10 cellular contexts compared by ENCODE assay signal in genomic region chr12:53182836-53183235, GRCh38. TPM values are rescaled to one million over a fixed set of nuclear protein-coding genes. Genes with fewer than 3 reads are reported as not detected.
DNase-seq lines count a peak whose midpoint lies in the region; ATAC-seq and TF ChIP-seq lines count a peak whose summit lies in the region.
"Had no signal": no experiment of that assay in that cellular context is flagged by ENCODE, and none has a peak within 500 bp of the region (broad histone marks: within the 10 kb centered on the region; RNA-seq: fewer than 3 reads in every experiment).

No MANE protein-coding gene starts in this region.

- peak overlapping the region; percentile 34 for H3K27ac Mint-ChIP-seq in CD8-positive, alpha-beta T cell
- H3K27ac Mint-ChIP-seq in nephron progenitor cell: no peak overlapping the region

- POLR2A ChIA-PET in CD8-positive, alpha-beta T cell (lab: Charles Lee): interaction anchor here (3.8 kb wide), 1 partner anchor 9 kb away, joined by 34 read pairs; no protein-coding TSS in a partner anchor

- intact Hi-C loops in CD8-positive, alpha-beta T cell (cut with DNase I, micrococcal nuclease): loop anchor here in 1 of 2 experiments (5.0 to 10.0 kb wide), 3 partner anchors 269 to 1228 kb away; partner anchors contain the start of genes ACVR1B, ATP5MC2 and PCBP2
- intact Hi-C loops in mammary epithelial cell (cut with micrococcal nuclease): loop anchor here (5.0 kb wide), 1 partner anchor 116 kb away; no protein-coding TSS in a partner anchor

- BruUV-seq in mammary epithelial cell (replicated peaks; lab: Mats Ljungman, UMichigan): no TSS peak

- no peak overlapping the region for H3K9ac ChIP-seq in mammary epithelial cell (ENCODE audit: insufficient read depth, low read length)

- H3K4me3 Mint-ChIP-seq in CD8-positive, alpha-beta T cell: peak overlapping the region; percentile 86
- H3K4me3 Mint-ChIP-seq in nephron progenitor cell: peak overlapping the region; percentile 94

- no peaks in the 10 kb centered on the region for H3K27me3 Mint-ChIP-seq in CD8-positive, alpha-beta T cell (ENCODE audit: low read depth)
- peaks cover 3% of the 10 kb centered on the region for H3K27me3 Mint-ChIP-seq in nephron progenitor cell (ENCODE audit: low read depth, poor library complexity)

- WGBS in mammary epithelial cell (ENCODE audit: low coverage, missing lambda C conversion rate): 88% methylated on average over 2 of the region's 2 CpGs

- H3K4me2 ChIP-seq in mammary epithelial cell (ENCODE audit: insufficient read depth, low read depth, low read length): peak overlapping the region; percentile 35

- H3K4me3 ChIP-seq in CD8-positive, alpha-beta T cell (ENCODE audit: low read depth, low read length): peak overlapping the region; percentile 78
- no peak overlapping the region for H3K4me3 ChIP-seq in mammary epithelial cell (replicated peaks in 1 of 3; ENCODE audit: insufficient read depth in 1 of 3, low read depth in 2 of 3, low read length in 3 of 3)

- no peak for DNase-seq in CD8-positive, alpha-beta T cell
- DNase-seq in NCI-H69 (lab: John Stamatoyannopoulos, UW) (peak; percentile 78), mammary epithelial cell (no peak), nephron progenitor cell (no peak), ecto neural progenitor cell (ENCODE audit: low spot score) (no peak), nucleus accumbens (lab: John Stamatoyannopoulos, UW) (no peak), UCSD-AML1 (lab: John Stamatoyannopoulos, UW; ENCODE audit: unreplicated experiment) (no peak), HuH-7.5 (ENCODE audit: low spot score) (no peak)
- DNase-seq: NCI-H1930 had no signal

- H3K36me3 ChIP-seq in CD8-positive, alpha-beta T cell (ENCODE audit: insufficient read depth, low read length): peaks cover 48% of the 10 kb centered on the region
- peaks cover 31% of the 10 kb centered on the region for H3K36me3 ChIP-seq in mammary epithelial cell (ENCODE audit: insufficient read depth, low read length)

- H3K9me3 ChIP-seq in CD8-positive, alpha-beta T cell (ENCODE audit: low read length): no peaks in the 10 kb centered on the region
- H3K9me3 ChIP-seq in mammary epithelial cell (replicated peaks; ENCODE audit: insufficient read depth, low read length): no peaks in the 10 kb centered on the region
- H3K9me3 ChIP-seq: gastroesophageal sphincter had no signal

- no peaks in the 10 kb centered on the region for H4K20me1 ChIP-seq in mammary epithelial cell (ENCODE audit: insufficient read depth, low read length)

- peaks cover 54% of the 10 kb centered on the region for H3K4me1 Mint-ChIP-seq in CD8-positive, alpha-beta T cell (ENCODE audit: low read depth)
- H3K4me1 Mint-ChIP-seq in nephron progenitor cell: peaks cover 52% of the 10 kb centered on the region

- no peaks in the 10 kb centered on the region for H3K27me3 ChIP-seq in CD8-positive, alpha-beta T cell (ENCODE audit: insufficient read depth, low read length)
- H3K27me3 ChIP-seq in mammary epithelial cell (ENCODE audit: insufficient read depth, low read length): no peaks in the 10 kb centered on the region
- H3K27me3 ChIP-seq: gastroesophageal sphincter had no signal

- no peak for TF ChIP-seq CTCF in CD8-positive, alpha-beta T cell (IDR thresholded peaks at IDR 0.05)
- no peak for TF ChIP-seq CTCF in mammary epithelial cell (conservative IDR thresholded peaks at IDR 0.05 in 1 of 2, IDR thresholded peaks at IDR 0.05 in 1 of 2; ENCODE audit: extremely low read depth in 1 of 2, insufficient read depth in 1 of 2, low read depth in 1 of 2, low read length in 2 of 2)
- no peak for TF ChIP-seq CTCF in nephron progenitor cell (IDR thresholded peaks at IDR 0.05)

- peaks cover 37% of the 10 kb centered on the region for H3K79me2 ChIP-seq in mammary epithelial cell (ENCODE audit: insufficient read depth, low read length)

- CTCF ChIA-PET in CD8-positive, alpha-beta T cell (lab: Charles Lee): interaction anchor here (1.2 to 3.5 kb wide), 6 partner anchors 22 to 139 kb away, joined by 4 to 22 read pairs (median 8); partner anchors contain the start of gene AAAS
- CTCF ChIA-PET in mammary epithelial cell (lab: Charles Lee; ENCODE audit: low non-redundant PET): no interaction called here

- dilution Hi-C loops in mammary epithelial cell (cut with HindIII; ENCODE audit: low sequenced_read_pairs): loop anchor here (10.0 kb wide), 1 partner anchor 108 kb away; the partner anchor contains the start of gene SPRYD3

- no peak overlapping the region for H2AFZ ChIP-seq in mammary epithelial cell (ENCODE audit: low read depth, low read length)

- H3K36me3 Mint-ChIP-seq in CD8-positive, alpha-beta T cell: peaks cover 66% of the 10 kb centered on the region
- peaks cover 67% of the 10 kb centered on the region for H3K36me3 Mint-ChIP-seq in nephron progenitor cell (ENCODE audit: low read depth)

- in situ Hi-C loops in mammary epithelial cell (cut with MboI; ENCODE audit: low sequenced_read_pairs in 2 of 2): no loop called here

- ATAC-seq in CD8-positive, alpha-beta T cell: no peak
- ATAC-seq: gastroesophageal sphincter had no signal

- no peaks in the 10 kb centered on the region for H3K9me3 Mint-ChIP-seq in CD8-positive, alpha-beta T cell
- H3K9me3 Mint-ChIP-seq in nephron progenitor cell: no peaks in the 10 kb centered on the region

- H3K4me1 ChIP-seq in CD8-positive, alpha-beta T cell (ENCODE audit: insufficient read depth, low read length): peaks cover 51% of the 10 kb centered on the region
- peaks cover 16% of the 10 kb centered on the region for H3K4me1 ChIP-seq in mammary epithelial cell (ENCODE audit: insufficient read depth, low read length)

- H3K27ac ChIP-seq in CD8-positive, alpha-beta T cell (ENCODE audit: low read depth, low read length): no peak overlapping the region
- no peak overlapping the region for H3K27ac ChIP-seq in mammary epithelial cell (ENCODE audit: insufficient read depth, low read depth, low read length)

RNA-seq across cellular contexts. Expression of gene CSAD, which starts 2.1 kb away (rescaled TPM):
- total RNA-seq in CD8-positive, alpha-beta T cell: 10 to 100 TPM; 28.0 to 29.6 TPM
- total RNA-seq in mammary epithelial cell: 10 to 100 TPM; 10.2 to 22.1 TPM
- polyA plus RNA-seq in mammary epithelial cell: 7.8 TPM
- polyA minus RNA-seq in mammary epithelial cell: 12.7 TPM

RNA-seq across cellular contexts. Expression of gene ZNF740, which starts 2.3 kb away (rescaled TPM):
- total RNA-seq in CD8-positive, alpha-beta T cell: 10 to 100 TPM; 24.8 to 24.9 TPM
- total RNA-seq in mammary epithelial cell: 10 to 100 TPM; 10.0 to 30.9 TPM
- polyA plus RNA-seq in mammary epithelial cell: 5.9 TPM
- polyA minus RNA-seq in mammary epithelial cell: 33.1 TPM

RNA-seq across cellular contexts. Expression of gene ITGB7, which starts 24.2 kb away (rescaled TPM):
- 100 to 1,000 TPM; 107 to 108 TPM for total RNA-seq in CD8-positive, alpha-beta T cell
- total RNA-seq in mammary epithelial cell: 1 to 10 TPM; 1.8 to 3.5 TPM
- polyA plus RNA-seq in mammary epithelial cell: 0.33 TPM
- 7.1 TPM for polyA minus RNA-seq in mammary epithelial cell

RNA-seq across cellular contexts. Expression of gene RARG, which starts 49.2 kb away (rescaled TPM):
- 10 to 100 TPM; 16.1 to 16.5 TPM for total RNA-seq in CD8-positive, alpha-beta T cell
- 10 to 100 TPM; 33.5 to 79.0 TPM for total RNA-seq in mammary epithelial cell
- polyA plus RNA-seq in mammary epithelial cell: 36.3 TPM
- polyA minus RNA-seq in mammary epithelial cell: 56.8 TPM

Comparison
In these comparisons a context has a peak if more than half of its experiments do, and no peak if none do; other contexts are left out.
1. RNA of gene ITGB7, which starts 24.2 kb away (total RNA-seq): 107 to 108 TPM in CD8-positive, alpha-beta T cell; 1.8 to 3.5 TPM in mammary epithelial cell; every median in the first group is over 10 times any median in the second.